ENCODE assay signal across 2 cellular contexts in genomic region chr2:86335865-86336321, GRCh38.
TF ChIP-seq lines count a peak whose summit lies in the region.

No MANE protein-coding gene starts in this region.

TF ChIP-seq in SK-N-SH, 30 proteins besides CTCF, POLR2A, EP300 and RAD21 (continued from another document):
- no peak for TF ChIP-seq PBX3 (IDR thresholded peaks at IDR 0.05)
- no peak for TF ChIP-seq MXI1 (IDR thresholded peaks at IDR 0.05; ENCODE audit: low read depth, low read length)
- TF ChIP-seq NFIC (IDR thresholded peaks at IDR 0.05; ENCODE audit: borderline replicate concordance) = no peak
- no peak for TF ChIP-seq CHD2 (IDR thresholded peaks at IDR 0.05; ENCODE audit: low read length, partially characterized antibody)
- TF ChIP-seq NRF1 (IDR thresholded peaks at IDR 0.05; ENCODE audit: low read depth, low read length) = no peak
- TF ChIP-seq USF2 (IDR thresholded peaks at IDR 0.05; ENCODE audit: borderline replicate concordance, low read depth, low read length) = no peak
- TF ChIP-seq SMC3 (IDR thresholded peaks at IDR 0.05; ENCODE audit: low read depth, low read length) = no peak
- no peak for TF ChIP-seq TAF1 (IDR thresholded peaks at IDR 0.05; ENCODE audit: borderline replicate concordance, low read depth, low read length)

TF ChIP-seq in SK-N-SH treated with all-trans-retinoic acid at 6 μM for 48 hours, 23 proteins besides CTCF, POLR2A, EP300 and RAD21 (continued from another document):
- no peak for TF ChIP-seq POU6F1 (CRISPR knock-in tag; IDR thresholded peaks at IDR 0.05; ENCODE audit: borderline replicate concordance, low read depth)
- TF ChIP-seq ZNF70 (CRISPR knock-in tag; IDR thresholded peaks at IDR 0.05) = no peak
- TF ChIP-seq ISL1 (CRISPR knock-in tag; IDR thresholded peaks at IDR 0.05) = no peak
- TF ChIP-seq CREB5 (CRISPR knock-in tag; IDR thresholded peaks at IDR 0.05; ENCODE audit: low read depth) = no peak
- TF ChIP-seq OSR1 (CRISPR knock-in tag; IDR thresholded peaks at IDR 0.05) = no peak
- no peak for TF ChIP-seq BACH2 (CRISPR knock-in tag; IDR thresholded peaks at IDR 0.05; ENCODE audit: borderline replicate concordance)
- TF ChIP-seq ZFP3 (CRISPR knock-in tag; IDR thresholded peaks at IDR 0.05) = no peak
- TF ChIP-seq PATZ1 (CRISPR knock-in tag; IDR thresholded peaks at IDR 0.05; ENCODE audit: borderline replicate concordance) = no peak
- no peak for TF ChIP-seq ARNTL (CRISPR knock-in tag; IDR thresholded peaks at IDR 0.05; ENCODE audit: borderline replicate concordance, low read depth)
- TF ChIP-seq RARB (CRISPR knock-in tag; IDR thresholded peaks at IDR 0.05) = no peak
TF ChIP-seq in SK-N-SH treated with all-trans-retinoic acid at 6 μM for 48 hours: peak in this region for 0.
